In genomic region chr2:46091004-46091403, GRCh38 we compare ENCODE assay signal across 12 cellular contexts.
DNase-seq lines count a peak whose midpoint lies in the region; ATAC-seq lines count a peak whose summit lies in the region.
"Had no signal": no experiment of that assay in that cellular context is flagged by ENCODE, and none has a peak within 500 bp of the region (broad histone marks: within the 10 kb centered on the region; RNA-seq: fewer than 3 reads in every experiment).

No MANE protein-coding gene starts in this region.

- intact Hi-C loops in Right ventricle myocardium inferior (cut with DNase I) (loop anchor here (1.0 kb wide), 1 partner anchor 186 kb away; no protein-coding TSS in a partner anchor), cardiac septum (cut with DNase I) (loop anchor here (10.0 kb wide), 2 partner anchors 94 to 204 kb away; partner anchors contain the start of gene EPAS1)

- ATAC-seq in Right ventricle myocardium inferior (peak; percentile 54), GM18520 (IDR thresholded peaks at IDR 0.05; ENCODE audit: unreplicated experiment) (no peak), HG02840 (IDR thresholded peaks at IDR 0.05; ENCODE audit: low FRiP score, unreplicated experiment) (no peak)
- ATAC-seq: activated naive CD4-positive, alpha-beta T cell treated with anti-CD3 and anti-CD28 coated beads, Interleukin-2, amount 50 U/mL, for 72 hours had no signal

- DNase-seq in Right ventricle myocardium inferior (ENCODE audit: missing footprints) (no peak), cardiac septum (ENCODE audit: low spot score) (no peak), dermis blood vessel endothelial cell (peak; percentile 49), islet precursor cell (peak; percentile 77), NCI-H446 (lab: John Stamatoyannopoulos, UW) (no peak), DMS153 (lab: John Stamatoyannopoulos, UW) (no peak)
- DNase-seq: activated CD8-positive, alpha-beta memory T cell treated with anti-CD3 and anti-CD28 coated beads, Interleukin-2, amount 50 U/mL, for 48 hours; hypothalamus; NCI-H2081 had no signal

Comparison
In these comparisons a context has a peak if more than half of its experiments do, and no peak if none do; other contexts are left out.
1. DNase-seq: peak in dermis blood vessel endothelial cell (single experiment) and islet precursor cell (single experiment); none in Right ventricle myocardium inferior (single experiment), cardiac septum (single experiment), NCI-H446 (0 of 2) and DMS153 (single experiment).